8 cellular contexts compared by ENCODE assay signal in the genomic region with DNA sequence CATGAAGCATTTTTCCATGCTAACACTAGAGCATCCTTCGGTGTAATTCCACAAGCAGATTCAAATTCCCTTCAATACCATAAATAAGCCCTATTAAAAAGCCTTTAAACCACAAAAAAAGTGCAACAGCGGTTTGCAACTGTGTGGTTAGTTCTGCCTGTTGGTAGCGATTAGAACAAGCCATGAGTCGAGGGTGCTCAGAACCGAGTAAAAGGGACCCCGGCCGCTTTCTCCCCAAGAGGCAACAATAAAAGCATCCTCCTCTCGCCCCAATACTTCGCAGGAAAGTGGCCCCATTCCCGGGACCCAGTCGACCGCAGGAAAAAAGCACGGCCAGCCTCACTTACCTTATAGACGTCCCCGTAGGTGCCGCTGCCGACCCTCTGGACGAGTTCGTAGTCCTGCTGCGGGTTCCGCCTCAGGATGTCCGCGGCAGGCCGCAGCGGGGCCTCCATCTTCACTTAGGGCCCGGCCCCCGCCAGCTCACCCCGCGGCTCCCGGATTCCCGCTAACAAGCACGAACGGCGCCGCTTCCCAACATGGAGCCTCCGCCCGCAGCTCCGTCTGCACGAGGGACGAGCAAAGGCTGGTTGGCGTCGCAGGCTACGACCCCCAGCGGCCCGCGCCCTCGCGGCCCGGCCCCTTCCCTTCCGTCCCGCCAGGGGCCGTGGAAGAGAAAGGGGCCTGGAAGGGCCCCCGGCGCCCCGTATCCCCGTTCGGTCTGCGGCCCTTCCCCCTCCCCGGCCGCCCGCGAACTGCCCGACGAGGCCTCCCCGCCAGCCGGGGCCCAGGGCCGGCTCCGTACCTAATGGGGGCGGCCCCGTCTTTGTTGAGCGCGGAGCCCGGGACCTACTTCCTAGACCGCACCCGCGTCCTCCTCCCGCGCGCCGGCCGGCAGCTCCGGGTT. TPM values are rescaled to one million over a fixed set of nuclear protein-coding genes. Genes with fewer than 3 reads are reported as not detected.
DNase-seq lines count a peak whose midpoint lies in the region; ATAC-seq and TF ChIP-seq lines count a peak whose summit lies in the region.

No MANE protein-coding gene starts in this region.

- no peak for TF ChIP-seq EP300 in neural cell (conservative IDR thresholded peaks at IDR 0.05; ENCODE audit: poor library complexity, severe bottlenecking)

- no peaks in the 10 kb centered on the region for H4K20me1 ChIP-seq in neural cell (ENCODE audit: insufficient read depth)

- TF ChIP-seq CTCF in fibroblast of villous mesenchyme (IDR thresholded peaks at IDR 0.05; ENCODE audit: insufficient read depth, low read depth, low read length), result no peak
- no peak for TF ChIP-seq CTCF in neural cell (IDR thresholded peaks at IDR 0.05; ENCODE audit: poor library complexity, severe bottlenecking)
- no peak for TF ChIP-seq CTCF in vagina (IDR thresholded peaks at IDR 0.05)

- H3K9me3 ChIP-seq in neural cell (ENCODE audit: low read length) (no peaks in the 10 kb centered on the region), vagina (no peaks in the 10 kb centered on the region)

- no peak for TF ChIP-seq RAD21 in neural cell (conservative IDR thresholded peaks at IDR 0.05)

- DNase-seq in AG08395 (ENCODE audit: low spot score), result peak; percentile 14
- DNase-seq in NCI-H2171 treated with DMSO at 0.1 percent for 48 hours (lab: John Stamatoyannopoulos, UW), result peak; percentile 73
- peak; percentile 9 for DNase-seq in activated effector memory CD4-positive, alpha-beta T cell treated with Interleukin-2 at 50 U/mL for 16 hours
- peak; percentile 53 for DNase-seq in fibroblast of villous mesenchyme (ENCODE audit: low read depth)
- DNase-seq in vagina (ENCODE audit: extremely low spot score in 2 of 2), result no peak

- peak overlapping the region; percentile 72 for H2AFZ ChIP-seq in neural cell (ENCODE audit: low read depth, low read length)

- H3K79me2 ChIP-seq in neural cell (replicated peaks; ENCODE audit: insufficient read depth, low read length), result peaks cover 49% of the 10 kb centered on the region

- H3F3A ChIP-seq in neural cell (ENCODE audit: insufficient read depth, low read length, poor library complexity, severe bottlenecking), result no peaks in the 10 kb centered on the region

- H3K27ac ChIP-seq in neural cell (ENCODE audit: low read length) (peak overlapping the region; percentile 86), vagina (peak overlapping the region; percentile 97)

- H3K27me3 ChIP-seq in neural cell (ENCODE audit: insufficient read depth, low read depth, low read length) (no peaks in the 10 kb centered on the region), vagina (no peaks in the 10 kb centered on the region)

- peak overlapping the region; percentile 93 for H3K9ac ChIP-seq in neural cell (ENCODE audit: low read length)

- H3K36me3 ChIP-seq in neural cell (ENCODE audit: insufficient read depth, low read length) (no peaks in the 10 kb centered on the region), vagina (no peaks in the 10 kb centered on the region)

- intact Hi-C loops in vagina (cut with DNase I), result loop anchor here (2.0 kb wide), 1 partner anchor 211 kb away; no protein-coding TSS in a partner anchor

- peaks cover 50% of the 10 kb centered on the region for H3K4me1 ChIP-seq in vagina

- TF ChIP-seq POLR2A in vagina (IDR thresholded peaks at IDR 0.05), result no peak

- H3K9me2 ChIP-seq in neural cell (ENCODE audit: insufficient read depth, low read length), result no peaks in the 10 kb centered on the region

- peak overlapping the region; percentile 78 for H3K4me2 ChIP-seq in neural cell (ENCODE audit: low read length)

- ATAC-seq in GM18502 (IDR thresholded peaks at IDR 0.05; ENCODE audit: poor library complexity, unreplicated experiment) (peak; percentile 51), HG02943 (IDR thresholded peaks at IDR 0.05; ENCODE audit: low read depth, unreplicated experiment) (peak; percentile 36)

- peak overlapping the region; percentile 84 for H3K4me3 ChIP-seq in fibroblast of villous mesenchyme (ENCODE audit: low read depth, low read length)
- H3K4me3 ChIP-seq in neural cell (ENCODE audit: low read length), result peak overlapping the region; percentile 92
- H3K4me3 ChIP-seq in vagina, result peak overlapping the region; percentile 85 to 86

TF ChIP-seq in neural cell, 6 proteins besides CTCF, POLR2A, EP300 and RAD21:
- TF ChIP-seq, protein P1, sequence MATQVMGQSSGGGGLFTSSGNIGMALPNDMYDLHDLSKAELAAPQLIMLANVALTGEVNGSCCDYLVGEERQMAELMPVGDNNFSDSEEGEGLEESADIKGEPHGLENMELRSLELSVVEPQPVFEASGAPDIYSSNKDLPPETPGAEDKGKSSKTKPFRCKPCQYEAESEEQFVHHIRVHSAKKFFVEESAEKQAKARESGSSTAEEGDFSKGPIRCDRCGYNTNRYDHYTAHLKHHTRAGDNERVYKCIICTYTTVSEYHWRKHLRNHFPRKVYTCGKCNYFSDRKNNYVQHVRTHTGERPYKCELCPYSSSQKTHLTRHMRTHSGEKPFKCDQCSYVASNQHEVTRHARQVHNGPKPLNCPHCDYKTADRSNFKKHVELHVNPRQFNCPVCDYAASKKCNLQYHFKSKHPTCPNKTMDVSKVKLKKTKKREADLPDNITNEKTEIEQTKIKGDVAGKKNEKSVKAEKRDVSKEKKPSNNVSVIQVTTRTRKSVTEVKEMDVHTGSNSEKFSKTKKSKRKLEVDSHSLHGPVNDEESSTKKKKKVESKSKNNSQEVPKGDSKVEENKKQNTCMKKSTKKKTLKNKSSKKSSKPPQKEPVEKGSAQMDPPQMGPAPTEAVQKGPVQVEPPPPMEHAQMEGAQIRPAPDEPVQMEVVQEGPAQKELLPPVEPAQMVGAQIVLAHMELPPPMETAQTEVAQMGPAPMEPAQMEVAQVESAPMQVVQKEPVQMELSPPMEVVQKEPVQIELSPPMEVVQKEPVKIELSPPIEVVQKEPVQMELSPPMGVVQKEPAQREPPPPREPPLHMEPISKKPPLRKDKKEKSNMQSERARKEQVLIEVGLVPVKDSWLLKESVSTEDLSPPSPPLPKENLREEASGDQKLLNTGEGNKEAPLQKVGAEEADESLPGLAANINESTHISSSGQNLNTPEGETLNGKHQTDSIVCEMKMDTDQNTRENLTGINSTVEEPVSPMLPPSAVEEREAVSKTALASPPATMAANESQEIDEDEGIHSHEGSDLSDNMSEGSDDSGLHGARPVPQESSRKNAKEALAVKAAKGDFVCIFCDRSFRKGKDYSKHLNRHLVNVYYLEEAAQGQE (IDR thresholded peaks at IDR 0.05; ENCODE audit: borderline replicate concordance), result peak; percentile 37
- TF ChIP-seq TAF1 (IDR thresholded peaks at IDR 0.05; ENCODE audit: low read depth) (peak; percentile 33), MXI1 (conservative IDR thresholded peaks at IDR 0.05; ENCODE audit: poor library complexity, severe bottlenecking) (no peak)
TF ChIP-seq in neural cell: peak in this region for 2.

RNA-seq across cellular contexts. Expression of a gene that starts 0.5 kb away (rescaled TPM):
- total RNA-seq in fibroblast of villous mesenchyme (94.4 and 109 TPM in 2 replicates), vagina (158 TPM)
- polyA plus RNA-seq in neural cell, result 110 and 148 TPM in 2 replicates
- polyA minus RNA-seq in neural cell, result 144 and 169 TPM in 2 replicates

RNA-seq across cellular contexts. Expression of a gene that starts 28.1 kb away (rescaled TPM):
- total RNA-seq in fibroblast of villous mesenchyme, result 2.6 and 6.9 TPM in 2 replicates
- 70.4 and 73.0 TPM in 2 replicates for polyA plus RNA-seq in neural cell
- polyA minus RNA-seq in neural cell, result 99.1 and 109 TPM in 2 replicates
- 6.9 TPM for total RNA-seq in vagina

Comparison
In these comparisons a context has a peak if more than half of its experiments do, and no peak if none do; other contexts are left out.
1. DNase-seq: peak in AG08395 (single experiment), NCI-H2171 treated with DMSO at 0.1 percent for 48 hours (single experiment), activated effector memory CD4-positive, alpha-beta T cell treated with Interleukin-2 at 50 U/mL for 16 hours (single experiment) and fibroblast of villous mesenchyme (single experiment); none in vagina (0 of 2).
2. Peak in every context shown above with its lines, with median percentiles within 50 percentile points of each other: H3K4me3 ChIP-seq.